In the genomic region with DNA sequence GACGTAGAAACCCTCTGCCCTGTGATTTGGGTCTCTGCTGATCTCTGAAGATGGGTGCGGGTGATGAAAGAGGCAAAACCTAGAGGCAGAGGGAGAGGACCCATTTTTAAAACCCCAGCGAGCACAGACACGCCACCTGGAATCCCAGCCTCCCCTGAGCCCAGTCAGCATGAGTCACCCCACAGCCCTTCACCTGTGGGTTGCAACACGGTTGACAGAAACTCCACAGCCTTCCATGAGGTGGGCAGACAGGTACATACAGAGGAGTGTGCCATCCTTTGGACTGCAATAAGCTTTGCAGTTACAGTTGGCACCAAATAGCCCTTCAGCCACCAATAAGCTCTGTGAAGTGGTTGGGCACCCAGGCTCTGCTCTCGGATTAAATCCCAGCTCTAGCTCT, we compare ENCODE assay signal across 24 cellular contexts. TPM values are rescaled to one million over a fixed set of nuclear protein-coding genes. Genes with fewer than 3 reads are reported as not detected.
DNase-seq lines count a peak whose midpoint lies in the region; ATAC-seq, FAIRE-seq and TF ChIP-seq lines count a peak whose summit lies in the region.
"Had no signal": no experiment of that assay in that cellular context is flagged by ENCODE, and none has a peak within 500 bp of the region (broad histone marks: within the 10 kb centered on the region; RNA-seq: fewer than 3 reads in every experiment).

No MANE protein-coding gene starts in this region.

- CTCF ChIA-PET in activated naive CD4-positive, alpha-beta T cell treated with anti-CD3 and anti-CD28 coated beads for 36 hours (lab: Charles Lee), result interaction anchor here (1.2 kb wide), 1 partner anchor 115 kb away, joined by 4 read pairs; no protein-coding TSS in a partner anchor
- CTCF ChIA-PET in K562 (lab: Yijun Ruan, JAX; ENCODE audit: low intra/inter-chr PET ratio), result no interaction called here

- ATAC-seq in K562, result no peak
- ATAC-seq in GM18907 (IDR thresholded peaks at IDR 0.05; ENCODE audit: unreplicated experiment), result no peak
- ATAC-seq: naive thymus-derived CD4-positive, alpha-beta T cell; right cardiac atrium; WTC11 had no signal

- H3K9me1 ChIP-seq in K562 (ENCODE audit: control insufficient read depth, insufficient read depth, low read length), result no peaks in the 10 kb centered on the region

- no peak for DNase-seq in activated naive CD4-positive, alpha-beta T cell treated with anti-CD3 and anti-CD28 coated beads for 36 hours
- DNase-seq in K562 (ENCODE audit: extremely low read depth in 1 of 4, low spot score in 3 of 4) (no peak), kidney tubule cell (ENCODE audit: low spot score) (peak; percentile 79), GM13977 (ENCODE audit: low spot score) (no peak), AML-193 (lab: John Stamatoyannopoulos, UW) (no peak), glutamatergic neuron (no peak)
- DNase-seq: activated CD4-positive, alpha-beta T cell treated with anti-CD3 and anti-CD28 coated beads, Interleukin-2, amount 50 U/mL, for 48 hours; activated CD8-positive, alpha-beta memory T cell treated with anti-CD3 and anti-CD28 coated beads, Interleukin-2, amount 50 U/mL, for 48 hours; mesenchymal stem cell; MM.1S; naive thymus-derived CD4-positive, alpha-beta T cell; NCI-H1436; NCI-H2107; right cardiac atrium had no signal

- no peak overlapping the region for H3K4me3 ChIP-seq in K562
- H3K4me3 ChIP-seq: BLaER1 treated with 17β-estradiol and CSF1 and Interleukin-3, amounts not matched to agents 10 nM and 100 nM; HAP-1; tibial nerve had no signal

- H3K79me2 ChIP-seq in K562 (ENCODE audit: control insufficient read depth, insufficient read depth, low read length), result no peaks in the 10 kb centered on the region

- BruUV-seq in K562 (replicated peaks; lab: Mats Ljungman, UMichigan), result no TSS peak

- H3K27me3 ChIP-seq in K562 (ENCODE audit: control insufficient read depth in 2 of 2, insufficient read depth in 2 of 2, low read length in 2 of 2), result peaks cover 52% of the 10 kb centered on the region in 2 experiments

- TF ChIP-seq CTCF in K562 (IDR thresholded peaks at IDR 0.05 in 2 of 3, conservative IDR thresholded peaks at IDR 0.05 in 1 of 3; ENCODE audit: insufficient read depth in 2 of 3, low read depth in 1 of 3, low read length in 3 of 3) (no peak), GM13977 (IDR thresholded peaks at IDR 0.05; ENCODE audit: extremely low read depth, insufficient read depth, missing control alignments) (no peak), glutamatergic neuron (IDR thresholded peaks at IDR 0.05; ENCODE audit: partially characterized antibody, unreplicated experiment) (no peak)

- peak overlapping the region; percentile 23 for H3K27ac Mint-ChIP-seq in activated naive CD4-positive, alpha-beta T cell treated with anti-CD3 and anti-CD28 coated beads, Interleukin-2, amount 50 U/mL, for 24 hours
- no peak overlapping the region for H3K27ac Mint-ChIP-seq in activated naive CD4-positive, alpha-beta T cell treated with anti-CD3 and anti-CD28 coated beads for 36 hours
- H3K27ac Mint-ChIP-seq in glutamatergic neuron (ENCODE audit: unreplicated experiment), result no peak overlapping the region
- H3K27ac Mint-ChIP-seq: activated T-helper 2 cell treated with anti-CD3 and anti-CD28 coated beads, Interferon-gamma antibody, Interleukin-2, Interleukin-4, amounts not matched to agents 10 μg/mL and 5 μg/mL and 100 μg/mL, durations not matched to agents 14 hours and 24 hours and 36 hours; naive thymus-derived CD4-positive, alpha-beta T cell; stimulated activated naive CD8-positive, alpha-beta T cell treated with anti-CD3 and anti-CD28 coated beads, Interleukin-15, Interleukin-2, amounts not matched to agents 100 ng/mL and 50 ng/mL, for 24 hours; WTC11 had no signal

- H3K4me1 Mint-ChIP-seq in activated naive CD4-positive, alpha-beta T cell treated with anti-CD3 and anti-CD28 coated beads, Interleukin-2, amount 50 U/mL, for 24 hours, result peaks cover 33% of the 10 kb centered on the region
- peaks cover 33% of the 10 kb centered on the region for H3K4me1 Mint-ChIP-seq in activated naive CD4-positive, alpha-beta T cell treated with anti-CD3 and anti-CD28 coated beads for 36 hours (ENCODE audit: low read depth)
- peaks cover 12% of the 10 kb centered on the region for H3K4me1 Mint-ChIP-seq in glutamatergic neuron (ENCODE audit: low read depth, unreplicated experiment)

- 0% methylated on average over 6 of the region's 6 CpGs for WGBS in K562 (ENCODE audit: insufficient coverage, low coverage, missing lambda C conversion rate)

- H3K4me3 Mint-ChIP-seq in activated naive CD4-positive, alpha-beta T cell treated with anti-CD3 and anti-CD28 coated beads, Interleukin-2, amount 50 U/mL, for 24 hours, result no peak overlapping the region
- H3K4me3 Mint-ChIP-seq in activated naive CD4-positive, alpha-beta T cell treated with anti-CD3 and anti-CD28 coated beads for 36 hours, result no peak overlapping the region
- no peak overlapping the region for H3K4me3 Mint-ChIP-seq in glutamatergic neuron (ENCODE audit: unreplicated experiment)
- H3K4me3 Mint-ChIP-seq: naive thymus-derived CD4-positive, alpha-beta T cell; stimulated activated naive CD8-positive, alpha-beta T cell treated with anti-CD3 and anti-CD28 coated beads, Interleukin-15, Interleukin-2, amounts not matched to agents 100 ng/mL and 50 ng/mL, for 24 hours; WTC11 had no signal

- H3K9me3 ChIP-seq in K562 (replicated peaks; ENCODE audit: control insufficient read depth, insufficient read depth, low read depth, low read length), result no peaks in the 10 kb centered on the region
- H3K9me3 ChIP-seq: BLaER1 treated with 17β-estradiol and CSF1 and Interleukin-3, amounts not matched to agents 10 nM and 100 nM; HAP-1; tibial nerve had no signal

- POLR2A ChIA-PET in K562 (lab: Yijun Ruan, JAX), result interaction anchor here (1.1 to 1.2 kb wide), 2 partner anchors 13 to 26 kb away, joined by 3 read pairs; no protein-coding TSS in a partner anchor

- no peak overlapping the region for H3K9ac ChIP-seq in K562 (ENCODE audit: insufficient read depth in 1 of 2, low read depth in 2 of 2, low read length in 2 of 2)
- H3K9ac ChIP-seq: BLaER1 treated with 17β-estradiol and CSF1 and Interleukin-3, amounts not matched to agents 10 nM and 100 nM had no signal

- intact Hi-C loops in activated naive CD4-positive, alpha-beta T cell treated with anti-CD3 and anti-CD28 coated beads for 36 hours (cut with micrococcal nuclease), result no loop called here
- intact Hi-C loops in K562 (cut with micrococcal nuclease), result no loop called here

- H3K9me3 Mint-ChIP-seq in activated naive CD4-positive, alpha-beta T cell treated with anti-CD3 and anti-CD28 coated beads, Interleukin-2, amount 50 U/mL, for 24 hours, result no peaks in the 10 kb centered on the region
- no peaks in the 10 kb centered on the region for H3K9me3 Mint-ChIP-seq in activated naive CD4-positive, alpha-beta T cell treated with anti-CD3 and anti-CD28 coated beads for 36 hours
- no peaks in the 10 kb centered on the region for H3K9me3 Mint-ChIP-seq in glutamatergic neuron (ENCODE audit: unreplicated experiment)
- H3K9me3 Mint-ChIP-seq: activated T-helper 2 cell treated with anti-CD3 and anti-CD28 coated beads, Interferon-gamma antibody, Interleukin-2, Interleukin-4, amounts not matched to agents 10 μg/mL and 5 μg/mL and 100 μg/mL, durations not matched to agents 14 hours and 24 hours and 36 hours; stimulated activated naive CD8-positive, alpha-beta T cell treated with anti-CD3 and anti-CD28 coated beads, Interleukin-15, Interleukin-2, amounts not matched to agents 100 ng/mL and 50 ng/mL, for 24 hours; WTC11 had no signal

- H3K4me1 ChIP-seq in K562 (replicated peaks in 1 of 2; ENCODE audit: control insufficient read depth in 2 of 2, insufficient read depth in 2 of 2, low read length in 2 of 2), result peaks cover 0 to 8% of the 10 kb centered on the region in 2 experiments; a peak in 3 of 5 replicates

- in situ Hi-C loops in K562 (cut with MboI) (no loop called here), GM13977 (cut with MboI; ENCODE audit: low pct_unique_long_range_greater_than_20kb, low sequenced_read_pairs, unreplicated experiment) (no loop called here)

- FAIRE-seq in K562 (lab: Jason Lieb, UNC), result no peak
- FAIRE-seq: GM18507 had no signal

- no peak for TF ChIP-seq EP300 in K562 (IDR thresholded peaks at IDR 0.05; ENCODE audit: low read length)

- H2AFZ ChIP-seq in K562 (ENCODE audit: low read depth, low read length), result no peak overlapping the region

- peaks cover 26% of the 10 kb centered on the region for H3K27me3 Mint-ChIP-seq in activated naive CD4-positive, alpha-beta T cell treated with anti-CD3 and anti-CD28 coated beads, Interleukin-2, amount 50 U/mL, for 24 hours
- peaks cover 44% of the 10 kb centered on the region for H3K27me3 Mint-ChIP-seq in activated naive CD4-positive, alpha-beta T cell treated with anti-CD3 and anti-CD28 coated beads for 36 hours (ENCODE audit: low read depth)
- peaks cover 4% of the 10 kb centered on the region for H3K27me3 Mint-ChIP-seq in glutamatergic neuron (ENCODE audit: unreplicated experiment)

- H3K4me2 ChIP-seq in K562 (ENCODE audit: insufficient read depth, low read length), result no peak overlapping the region
- H3K4me2 ChIP-seq: BLaER1 treated with 17β-estradiol and CSF1 and Interleukin-3, amounts not matched to agents 10 nM and 100 nM had no signal

- no peaks in the 10 kb centered on the region for H3K36me3 Mint-ChIP-seq in activated naive CD4-positive, alpha-beta T cell treated with anti-CD3 and anti-CD28 coated beads, Interleukin-2, amount 50 U/mL, for 24 hours
- no peaks in the 10 kb centered on the region for H3K36me3 Mint-ChIP-seq in activated naive CD4-positive, alpha-beta T cell treated with anti-CD3 and anti-CD28 coated beads for 36 hours (ENCODE audit: low read depth)
- H3K36me3 Mint-ChIP-seq in glutamatergic neuron (ENCODE audit: unreplicated experiment), result no peaks in the 10 kb centered on the region
- H3K36me3 Mint-ChIP-seq: WTC11 had no signal

- no peaks in the 10 kb centered on the region for H3K36me3 ChIP-seq in K562 (ENCODE audit: control insufficient read depth, insufficient read depth, low read length)
- H3K36me3 ChIP-seq: BLaER1 treated with 17β-estradiol and CSF1 and Interleukin-3, amounts not matched to agents 10 nM and 100 nM; HAP-1; tibial nerve had no signal

- no peak for TF ChIP-seq RAD21 in K562 (CRISPR knock-in tag; conservative IDR thresholded peaks at IDR 0.05 in 1 of 2, IDR thresholded peaks at IDR 0.05 in 1 of 2)

- no peak overlapping the region for H3K27ac ChIP-seq in K562 (ENCODE audit: extremely low read depth, low read depth, low read length)
- H3K27ac ChIP-seq: BLaER1 treated with 17β-estradiol and CSF1 and Interleukin-3, amounts not matched to agents 10 nM and 100 nM; tibial nerve had no signal

- TF ChIP-seq POLR2A in K562 (conservative IDR thresholded peaks at IDR 0.05), result no peak

- H4K20me1 ChIP-seq in K562 (replicated peaks; ENCODE audit: control insufficient read depth, insufficient read depth, low read length), result peaks cover 10% of the 10 kb centered on the region; the same call in 1 of the 2 replicates

RNA-seq across cellular contexts. Expression of a gene that starts 2.1 kb away (rescaled TPM):
- total RNA-seq in activated naive CD4-positive, alpha-beta T cell treated with anti-CD3 and anti-CD28 coated beads for 36 hours, result under 1 TPM; 0.26 to 0.52 TPM
- total RNA-seq in K562 (2011; cell fraction: chromatin; rRNA removed; ENCODE audit: low replicate concordance), result not detected in 2 replicates
- total RNA-seq in K562 (2011; cell fraction: nucleolus; rRNA removed), result not detected in 2 replicates
- not detected in 2 replicates for total RNA-seq in K562 (2011; cell fraction: nucleoplasm; rRNA removed)
- not detected in 2 replicates for total RNA-seq in K562 (2014; rRNA removed)
- total RNA-seq in K562 (2014; rRNA removed; fragmentation: Illumina TruSeq; extraction: Trizol), result not detected in 2 replicates
- total RNA-seq in K562 (2015; rRNA removed; fragmentation: Illumina TruSeq; extraction: Trizol), result not detected in 2 replicates
- not detected in 2 replicates for total RNA-seq in K562 (2021)
- not detected in 2 replicates for polyA plus RNA-seq in K562 (2011; rRNA removed)
- polyA plus RNA-seq in K562 (2011; cell fraction: cytosol; rRNA removed), result not detected in 2 replicates
- not detected in 2 replicates for polyA plus RNA-seq in K562 (2011; cell fraction: nucleus; rRNA removed)
- polyA plus RNA-seq in K562 (2012), result 0.13 and 0.35 TPM in 2 replicates
- 0.04 TPM in 1 of 2 replicates, not detected in the other for polyA plus RNA-seq in K562 (2014; fragmentation: Illumina TruSeq; extraction: Trizol)
- under 1 TPM in 1 of 2 experiments, not detected in 1; 0.01 TPM for polyA plus RNA-seq in K562 (2014; fragmentation: Nextera tagmentation; extraction: Ambion mirVana)
- polyA plus RNA-seq in K562 (2014; rRNA removed), result 0.65 TPM in 1 of 2 replicates, not detected in the other
- polyA minus RNA-seq in K562 (2011; rRNA and poly(A)+ RNA removed), result not detected in 2 replicates
- polyA minus RNA-seq in K562 (2011; cell fraction: cytosol; rRNA and poly(A)+ RNA removed), result not detected in 2 replicates
- polyA minus RNA-seq in K562 (2011; cell fraction: nucleus; rRNA and poly(A)+ RNA removed), result not detected in 2 replicates
- 0.37 TPM for total RNA-seq in glutamatergic neuron (ENCODE audit: unreplicated experiment)
- total RNA-seq: activated T-helper 2 cell treated with anti-CD3 and anti-CD28 coated beads, Interferon-gamma antibody, Interleukin-2, Interleukin-4, amounts not matched to agents 10 μg/mL and 5 μg/mL and 100 μg/mL, durations not matched to agents 14 hours and 24 hours and 36 hours; naive thymus-derived CD4-positive, alpha-beta T cell; osteocyte; tibial nerve had no signal
- polyA plus RNA-seq: naive thymus-derived CD4-positive, alpha-beta T cell; right cardiac atrium had no signal
